16 cellular contexts compared by ENCODE assay signal in genomic region chr15:59556405-59556804, GRCh38. TPM values are rescaled to one million over a fixed set of nuclear protein-coding genes. Genes with fewer than 3 reads are reported as not detected.
A peak's percentile ranks its signal among the peaks of the same experiment; 100 is the strongest.
DNase-seq lines count a peak whose midpoint lies in the region; TF ChIP-seq lines count a peak whose summit lies in the region.
"Had no signal": no experiment of that assay in that cellular context is flagged by ENCODE, and none has a peak within 500 bp of the region (broad histone marks: within the 10 kb centered on the region; RNA-seq: fewer than 3 reads in every experiment).

No MANE protein-coding gene starts in this region.

- no peaks in the 10 kb centered on the region for H3K4me1 ChIP-seq in breast epithelium
- no peaks in the 10 kb centered on the region for H3K4me1 ChIP-seq in colonic mucosa
- H3K4me1 ChIP-seq: HAP-1 had no signal

- no peaks in the 10 kb centered on the region for H3K27me3 Mint-ChIP-seq in MCF 10A (ENCODE audit: insufficient read depth, unreplicated experiment)
- H3K27me3 Mint-ChIP-seq in activated T-helper 2 cell treated with anti-CD3 and anti-CD28 coated beads, Interferon-gamma antibody, Interleukin-2, Interleukin-4, amounts not matched to agents 10 μg/mL and 5 μg/mL and 100 μg/mL, durations not matched to agents 14 hours and 24 hours and 36 hours (ENCODE audit: low read depth): peaks cover 11% of the 10 kb centered on the region

- H3K9me3 Mint-ChIP-seq in MCF 10A (ENCODE audit: unreplicated experiment): no peaks in the 10 kb centered on the region
- H3K9me3 Mint-ChIP-seq in activated T-helper 2 cell treated with anti-CD3 and anti-CD28 coated beads, Interferon-gamma antibody, Interleukin-2, Interleukin-4, amounts not matched to agents 10 μg/mL and 5 μg/mL and 100 μg/mL, durations not matched to agents 14 hours and 24 hours and 36 hours: no peaks in the 10 kb centered on the region

- peaks cover 8% of the 10 kb centered on the region for H3K36me3 Mint-ChIP-seq in MCF 10A (ENCODE audit: insufficient read depth, unreplicated experiment)
- H3K36me3 Mint-ChIP-seq in activated T-helper 2 cell treated with anti-CD3 and anti-CD28 coated beads, Interferon-gamma antibody, Interleukin-2, Interleukin-4, amounts not matched to agents 10 μg/mL and 5 μg/mL and 100 μg/mL, durations not matched to agents 14 hours and 24 hours and 36 hours (ENCODE audit: low read depth): no peaks in the 10 kb centered on the region

- H3K4me1 Mint-ChIP-seq in MCF 10A (ENCODE audit: insufficient read depth, unreplicated experiment): peaks cover 26% of the 10 kb centered on the region
- H3K4me1 Mint-ChIP-seq in activated T-helper 2 cell treated with anti-CD3 and anti-CD28 coated beads, Interferon-gamma antibody, Interleukin-2, Interleukin-4, amounts not matched to agents 10 μg/mL and 5 μg/mL and 100 μg/mL, durations not matched to agents 14 hours and 24 hours and 36 hours (ENCODE audit: low read depth): peaks cover 3% of the 10 kb centered on the region

- H3K4me3 ChIP-seq in breast epithelium (no peak overlapping the region), colonic mucosa (no peak overlapping the region)
- H3K4me3 ChIP-seq: HAP-1 had no signal

- no peak overlapping the region for H3K9ac ChIP-seq in colonic mucosa (ENCODE audit: low read depth in 2 of 2, low read length in 2 of 2)

- TF ChIP-seq CTCF in MCF 10A (IDR thresholded peaks at IDR 0.05; ENCODE audit: unreplicated experiment) (no peak), breast epithelium (IDR thresholded peaks at IDR 0.05) (no peak), colonic mucosa (IDR thresholded peaks at IDR 0.05) (no peak)

- CTCF ChIA-PET in MCF 10A (lab: Yijun Ruan, JAX): interaction anchor here (0.6 to 1.5 kb wide), 6 partner anchors 8 to 53 kb away, joined by 3 to 7 read pairs (median 4); no protein-coding TSS in a partner anchor

- H3K9me3 ChIP-seq in breast epithelium (no peaks in the 10 kb centered on the region), colonic mucosa (no peaks in the 10 kb centered on the region)
- H3K9me3 ChIP-seq: HAP-1 had no signal

- no peaks in the 10 kb centered on the region for H3K36me3 ChIP-seq in breast epithelium
- H3K36me3 ChIP-seq in colonic mucosa: no peaks in the 10 kb centered on the region
- H3K36me3 ChIP-seq: HAP-1 had no signal

- POLR2A ChIA-PET in MCF 10A (lab: Yijun Ruan, JAX): interaction anchor here (0.6 to 2.1 kb wide), 8 partner anchors 12 to 830 kb away, joined by 3 to 6 read pairs (median 4); partner anchors contain the start of gene BNIP2

- H3K27ac ChIP-seq in breast epithelium (no peak overlapping the region), colonic mucosa (peak overlapping the region; percentile 76)
- H3K27ac ChIP-seq: 22Rv1, C4-2B had no signal

- H3K27ac Mint-ChIP-seq in MCF 10A (ENCODE audit: low read depth, unreplicated experiment): peak overlapping the region; percentile 91
- H3K27ac Mint-ChIP-seq in activated T-helper 2 cell treated with anti-CD3 and anti-CD28 coated beads, Interferon-gamma antibody, Interleukin-2, Interleukin-4, amounts not matched to agents 10 μg/mL and 5 μg/mL and 100 μg/mL, durations not matched to agents 14 hours and 24 hours and 36 hours: no peak overlapping the region

- no peak for TF ChIP-seq POLR2A in breast epithelium (IDR thresholded peaks at IDR 0.05)

- intact Hi-C loops in MCF 10A (cut with micrococcal nuclease): no loop called here
- intact Hi-C loops in breast epithelium (cut with DNase I; ENCODE audit: low total_unique reads): no loop called here
- intact Hi-C loops in colonic mucosa (cut with DNase I): no loop called here
- intact Hi-C loops in activated T-helper 2 cell treated with anti-CD3 and anti-CD28 coated beads, Interferon-gamma antibody, Interleukin-2, Interleukin-4, amounts not matched to agents 10 μg/mL and 5 μg/mL and 100 μg/mL, durations not matched to agents 14 hours and 24 hours and 36 hours (cut with micrococcal nuclease): no loop called here

- peak overlapping the region; percentile 48 for H3K4me3 Mint-ChIP-seq in MCF 10A (ENCODE audit: unreplicated experiment)
- H3K4me3 Mint-ChIP-seq in activated T-helper 2 cell treated with anti-CD3 and anti-CD28 coated beads, Interferon-gamma antibody, Interleukin-2, Interleukin-4, amounts not matched to agents 10 μg/mL and 5 μg/mL and 100 μg/mL, durations not matched to agents 14 hours and 24 hours and 36 hours (ENCODE audit: low read depth): no peak overlapping the region

- H3K27me3 ChIP-seq in breast epithelium (no peaks in the 10 kb centered on the region), colonic mucosa (no peaks in the 10 kb centered on the region)

- no peak for DNase-seq in MCF 10A (ENCODE audit: unreplicated experiment)
- no peak for DNase-seq in breast epithelium (ENCODE audit: low spot score in 2 of 2)
- DNase-seq in colonic mucosa: no peak
- peak; percentile 38 for DNase-seq in fibroblast of peridontal ligament (ENCODE audit: extremely low read depth)
- no peak for DNase-seq in NCI-H1092 (lab: John Stamatoyannopoulos, UW)
- no peak for DNase-seq in activated CD4-positive, CD25-positive, alpha-beta regulatory T cell (lab: John Stamatoyannopoulos, UW)
- DNase-seq in NCI-H446 (lab: John Stamatoyannopoulos, UW): no peak
- no peak for DNase-seq in activated T-helper 2 cell treated with anti-CD3 and anti-CD28 coated beads, Interferon-gamma antibody, Interleukin-2, Interleukin-4, amounts not matched to agents 10 μg/mL and 5 μg/mL and 100 μg/mL, durations not matched to agents 14 hours and 24 hours and 36 hours (ENCODE audit: low spot score)
- DNase-seq: DMS153, NCI-H1092 treated with DMSO at 0.1 percent for 48 hours, NCI-H1694, NCI-H774, SHP77 treated with DMSO at 0.1 percent for 48 hours had no signal

- BruUV-seq in MCF 10A (replicated peaks; lab: Mats Ljungman, UMichigan): no TSS peak

RNA-seq across cellular contexts. Expression of gene GCNT3, which starts 55.2 kb away (rescaled TPM):
- total RNA-seq in MCF 10A (2022) (not detected in 2 replicates), breast epithelium (1 to 10 TPM in 1 of 3 donors, not detected in 2; 5.2 TPM), colonic mucosa (100 to 1,000 TPM; 261 to 365 TPM)
- total RNA-seq in activated T-helper 2 cell treated with anti-CD3 and anti-CD28 coated beads, Interferon-gamma antibody, Interleukin-2, Interleukin-4, amounts not matched to agents 10 μg/mL and 5 μg/mL and 100 μg/mL, durations not matched to agents 14 hours and 24 hours and 36 hours: not detected in 2 replicates

Comparison
In these comparisons a context has a peak if more than half of its experiments do, and no peak if none do; other contexts are left out.
1. RNA of gene GCNT3, which starts 55.2 kb away (total RNA-seq): 261 to 365 TPM in colonic mucosa; not detected in MCF 10A, 5.2 TPM in breast epithelium and not detected in activated T-helper 2 cell treated with anti-CD3 and anti-CD28 coated beads, Interferon-gamma antibody, Interleukin-2, Interleukin-4, amounts not matched to agents 10 μg/mL and 5 μg/mL and 100 μg/mL, durations not matched to agents 14 hours and 24 hours and 36 hours; every median in the first group is over 10 times any median in the second.